Comparison of ENCODE assay signal across 26 cellular contexts in the genomic region with DNA sequence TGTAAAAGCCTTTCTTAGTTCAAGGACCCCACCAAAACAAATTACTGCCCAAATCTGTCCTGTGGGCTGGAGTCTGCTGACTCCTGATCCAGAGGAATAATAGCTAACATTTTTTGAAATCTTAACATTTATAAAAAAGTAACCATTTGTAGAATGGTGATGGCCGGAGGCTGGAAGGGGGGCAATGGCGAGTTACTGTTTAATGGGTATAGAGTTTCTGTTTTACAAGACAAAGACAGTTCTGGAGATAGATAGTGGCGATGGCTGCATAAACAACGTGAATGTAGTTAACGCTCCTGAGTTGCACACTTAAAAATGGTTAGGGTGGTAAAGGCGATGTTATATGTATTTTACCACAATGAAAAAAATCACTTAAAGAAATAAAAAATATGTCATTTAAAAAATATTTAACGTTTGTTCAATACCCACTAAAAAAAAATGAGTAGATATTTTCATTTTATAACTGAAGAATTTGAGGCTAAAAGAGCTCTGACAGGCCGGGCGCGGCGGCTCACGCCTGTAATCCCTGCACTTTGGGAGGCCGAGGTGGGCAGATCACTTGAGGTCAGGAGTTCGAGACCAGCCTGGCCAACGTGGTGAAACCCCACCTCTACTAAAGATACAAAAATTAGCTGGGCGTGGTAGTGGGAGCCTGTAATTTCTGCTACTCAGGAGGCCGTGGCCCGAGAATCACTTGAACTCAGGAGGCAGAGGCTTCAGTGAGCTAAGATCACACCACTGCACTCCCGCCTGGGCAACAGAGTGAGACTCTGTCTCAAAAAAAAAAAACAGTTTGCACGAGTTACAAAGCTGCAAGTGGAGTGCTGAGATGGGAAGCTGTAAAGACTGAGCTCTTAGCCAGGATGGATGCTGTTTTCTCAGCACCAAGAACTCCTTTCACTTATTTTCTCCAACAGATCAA. TPM values are rescaled to one million over a fixed set of nuclear protein-coding genes. Genes with fewer than 3 reads are reported as not detected.
DNase-seq lines count a peak whose midpoint lies in the region; ATAC-seq and TF ChIP-seq lines count a peak whose summit lies in the region.
"Had no signal": no experiment of that assay in that cellular context is flagged by ENCODE, and none has a peak within 500 bp of the region (broad histone marks: within the 10 kb centered on the region; RNA-seq: fewer than 3 reads in every experiment).

No MANE protein-coding gene starts in this region.

- intact Hi-C loops in natural killer cell (cut with micrococcal nuclease) = no loop called here

- no peaks in the 10 kb centered on the region for H3K9me3 Mint-ChIP-seq in natural killer cell
- H3K9me3 Mint-ChIP-seq: activated naive CD4-positive, alpha-beta T cell treated with anti-CD3 and anti-CD28 coated beads for 36 hours; immature natural killer cell; stimulated activated effector memory CD8-positive, alpha-beta T cell treated with anti-CD3 and anti-CD28 coated beads, Interleukin-12 subunit alpha, Interleukin-12 subunit beta, amount 100 ng/mL, for 72 hours had no signal

- H3K36me3 Mint-ChIP-seq in natural killer cell = no peaks in the 10 kb centered on the region
- H3K36me3 Mint-ChIP-seq: immature natural killer cell; stimulated activated effector memory CD8-positive, alpha-beta T cell treated with anti-CD3 and anti-CD28 coated beads, Interleukin-12 subunit alpha, Interleukin-12 subunit beta, amount 100 ng/mL, for 72 hours had no signal

- H3K4me1 ChIP-seq in HUES64 (ENCODE audit: insufficient read depth, low read length) = peaks cover 86% of the 10 kb centered on the region
- peaks cover 54% of the 10 kb centered on the region for H3K4me1 ChIP-seq in foreskin keratinocyte
- peaks cover 14% of the 10 kb centered on the region for H3K4me1 ChIP-seq in osteoblast (ENCODE audit: insufficient read depth, low read length)
- H3K4me1 ChIP-seq: upper lobe of left lung had no signal

- H3K79me2 ChIP-seq in osteoblast (ENCODE audit: insufficient read depth, low read length) = peaks cover 97% of the 10 kb centered on the region

- no peak overlapping the region for H2AFZ ChIP-seq in osteoblast (ENCODE audit: low read length)

- WGBS in HUES64 = 37% methylated on average over 18 of the region's 20 CpGs

- H3K9ac ChIP-seq in HUES64 (ENCODE audit: low read depth, low read length) = peak overlapping the region; percentile 68
- H3K9ac ChIP-seq: KMS-11 had no signal

- H3K27ac ChIP-seq in HUES64 (ENCODE audit: low read depth, low read length) (peak overlapping the region; percentile 95), foreskin keratinocyte (peak overlapping the region; percentile 27), osteoblast (ENCODE audit: low read depth, low read length) (no peak overlapping the region)
- H3K27ac ChIP-seq: KMS-11, SJCRH30, upper lobe of left lung, VCaP had no signal

- H3K4me2 ChIP-seq in osteoblast (ENCODE audit: insufficient read depth, low read length) = no peak overlapping the region
- H3K4me2 ChIP-seq: KMS-11 had no signal

- ATAC-seq in foreskin keratinocyte (no peak), natural killer cell (no peak)
- ATAC-seq: activated CD8-positive, alpha-beta T cell treated with anti-CD3 and anti-CD28 coated beads, Interleukin-2, amount 10 ng/mL, durations not matched to agents 7 days and 5 days; left colon; sciatic nerve; stimulated activated effector memory CD8-positive, alpha-beta T cell treated with anti-CD3 and anti-CD28 coated beads, Interleukin-12 subunit alpha, Interleukin-12 subunit beta, amount 100 ng/mL, for 72 hours had no signal

- DNase-seq in ELF-1 (ENCODE audit: low read depth, low spot score) = peak; percentile 64
- DNase-seq in foreskin keratinocyte = no peak
- peak; percentile 23 for DNase-seq in osteoblast (ENCODE audit: insufficient read length, low spot score, missing footprints)
- DNase-seq in NCI-H1694 (lab: John Stamatoyannopoulos, UW) = no peak
- no peak for DNase-seq in stimulated activated CD4-positive, alpha-beta T cell treated with anti-CD3 and anti-CD28 coated beads, Interleukin-4, amount 100 ng/mL, for 1 hour
- no peak for DNase-seq in natural killer cell
- DNase-seq in AG20443 (ENCODE audit: low spot score) = no peak
- DNase-seq: activated CD4-positive, alpha-beta T cell treated with anti-CD3 and anti-CD28 coated beads for 4 hours; activated CD8-positive, alpha-beta T cell treated with anti-CD3 and anti-CD28 coated beads, Interleukin-2, amount 10 ng/mL, durations not matched to agents 7 days and 5 days; activated naive CD4-positive, alpha-beta T cell treated with anti-CD3 and anti-CD28 coated beads for 36 hours; cerebellar nuclear complex; DND-41; immature natural killer cell; left colon; MM.1S; NCI-H2029 treated with DMSO at 0.1 percent for 48 hours; NCI-H226; SJCRH30; T1000 had no signal

- no peaks in the 10 kb centered on the region; the same call in 1 of the 2 replicates for H3K36me3 ChIP-seq in HUES64 (ENCODE audit: insufficient read depth, low read length)
- no peaks in the 10 kb centered on the region for H3K36me3 ChIP-seq in osteoblast (ENCODE audit: insufficient read depth, low read length)
- H3K36me3 ChIP-seq: upper lobe of left lung had no signal

- H3K27me3 ChIP-seq in HUES64 (ENCODE audit: insufficient read depth, low read length) (no peaks in the 10 kb centered on the region), foreskin keratinocyte (no peaks in the 10 kb centered on the region), osteoblast (ENCODE audit: insufficient read depth, low read length) (no peaks in the 10 kb centered on the region)
- H3K27me3 ChIP-seq: SJCRH30, upper lobe of left lung had no signal

- peaks cover 66% of the 10 kb centered on the region for H4K20me1 ChIP-seq in osteoblast (ENCODE audit: insufficient read depth, low read length)

- no peaks in the 10 kb centered on the region for H3K9me3 ChIP-seq in HUES64 (ENCODE audit: insufficient read depth, low read depth, low read length)
- H3K9me3 ChIP-seq in osteoblast (ENCODE audit: low read depth, low read length) = no peaks in the 10 kb centered on the region
- H3K9me3 ChIP-seq: SJCRH30, upper lobe of left lung had no signal

- no peaks in the 10 kb centered on the region for H3K4me1 Mint-ChIP-seq in natural killer cell
- H3K4me1 Mint-ChIP-seq: immature natural killer cell; stimulated activated effector memory CD8-positive, alpha-beta T cell treated with anti-CD3 and anti-CD28 coated beads, Interleukin-12 subunit alpha, Interleukin-12 subunit beta, amount 100 ng/mL, for 72 hours had no signal

- H3K4me3 Mint-ChIP-seq in natural killer cell = no peak overlapping the region
- H3K4me3 Mint-ChIP-seq: activated CD8-positive, alpha-beta T cell treated with anti-CD3 and anti-CD28 coated beads, Interleukin-2, amount 10 ng/mL, durations not matched to agents 7 days and 5 days; activated naive CD4-positive, alpha-beta T cell treated with anti-CD3 and anti-CD28 coated beads for 36 hours; brain; immature natural killer cell; stimulated activated effector memory CD8-positive, alpha-beta T cell treated with anti-CD3 and anti-CD28 coated beads, Interleukin-12 subunit alpha, Interleukin-12 subunit beta, amount 100 ng/mL, for 72 hours had no signal

- H3K4me3 ChIP-seq in HUES64 (ENCODE audit: low read length) (peak overlapping the region; percentile 5; the same call in 1 of the 2 replicates), osteoblast (ENCODE audit: insufficient read depth, low read length) (no peak overlapping the region)
- H3K4me3 ChIP-seq: SJCRH30, upper lobe of left lung had no signal

- H3K27ac Mint-ChIP-seq in natural killer cell = no peak overlapping the region
- H3K27ac Mint-ChIP-seq: activated CD8-positive, alpha-beta T cell treated with anti-CD3 and anti-CD28 coated beads, Interleukin-2, amount 10 ng/mL, durations not matched to agents 7 days and 5 days; activated naive CD4-positive, alpha-beta T cell treated with anti-CD3 and anti-CD28 coated beads for 36 hours; immature natural killer cell; stimulated activated effector memory CD8-positive, alpha-beta T cell treated with anti-CD3 and anti-CD28 coated beads, Interleukin-12 subunit alpha, Interleukin-12 subunit beta, amount 100 ng/mL, for 72 hours had no signal

- TF ChIP-seq CTCF in foreskin keratinocyte (conservative IDR thresholded peaks at IDR 0.05) (no peak), osteoblast (IDR thresholded peaks at IDR 0.05; ENCODE audit: extremely low read depth, low read depth, low read length) (no peak), natural killer cell (IDR thresholded peaks at IDR 0.05) (no peak)

- H3K27me3 Mint-ChIP-seq in natural killer cell (ENCODE audit: low read depth in 2 of 2) = no peaks in the 10 kb centered on the region
- H3K27me3 Mint-ChIP-seq: brain had no signal

RNA-seq across cellular contexts. Expression of a gene that starts 37.6 kb away (rescaled TPM):
- 87.0 TPM for polyA plus RNA-seq in HUES64 (2013, experiment 1 of 2)
- polyA plus RNA-seq in HUES64 (2013, experiment 2 of 2) = 107 TPM
- total RNA-seq in foreskin keratinocyte (149 and 165 TPM in 2 replicates), osteoblast (80.4 and 81.8 TPM in 2 replicates), natural killer cell (10 to 100 TPM in 1 of 3 donors, 1 to 10 TPM in 2; 4.2 to 16.8 (median 8.8) TPM)
- polyA plus RNA-seq in foreskin keratinocyte = 43.6 and 53.1 TPM in 2 replicates

Comparison
In these comparisons a context has a peak if more than half of its experiments do, and no peak if none do; other contexts are left out.
1. DNase-seq: peak in ELF-1 (single experiment) and osteoblast (single experiment); none in foreskin keratinocyte (0 of 2), NCI-H1694 (single experiment), stimulated activated CD4-positive, alpha-beta T cell treated with anti-CD3 and anti-CD28 coated beads, Interleukin-4, amount 100 ng/mL, for 1 hour (single experiment), natural killer cell (single experiment) and AG20443 (single experiment).